In genomic region chr10:7410306-7410799, GRCh38 we compare ENCODE assay signal across 8 cellular contexts. TPM values are rescaled to one million over a fixed set of nuclear protein-coding genes. Genes with fewer than 3 reads are reported as not detected.
DNase-seq lines count a peak whose midpoint lies in the region; ATAC-seq lines count a peak whose summit lies in the region.

No MANE protein-coding gene starts in this region.

- peaks cover 44% of the 10 kb centered on the region for H3K4me1 ChIP-seq in BLaER1

- peak overlapping the region; percentile 96 for H3K4me2 ChIP-seq in BLaER1

- DNase-seq in Jurkat, Clone E6-1 (ENCODE audit: low read depth, low spot score): no peak
- peak; percentile 15 for DNase-seq in activated T-helper 1 cell treated with anti-CD3 and anti-CD28 coated beads, Interleukin-12 subunit alpha, Interleukin-12 subunit beta, Interleukin-2, Interleukin-4 antibody, amounts not matched to agents 30 ng/mL and 10 ng/mL and 1 ng/mL, durations not matched to agents 14 hours and 24 hours and 36 hours (ENCODE audit: low spot score)
- DNase-seq in globus pallidus (ENCODE audit: low spot score) (peak; percentile 41), pons (ENCODE audit: low spot score) (peak; percentile 20), HT-29 (ENCODE audit: low spot score) (no peak), A172 (ENCODE audit: low spot score) (no peak)

- peaks cover 12% of the 10 kb centered on the region for H4K20me1 ChIP-seq in BLaER1

- H3K9me3 ChIP-seq in BLaER1: no peaks in the 10 kb centered on the region

- peak overlapping the region; percentile 94 for H3K27ac ChIP-seq in BLaER1

- peak overlapping the region; percentile 90 for H3K4me3 ChIP-seq in BLaER1
- peak overlapping the region; percentile 84 for H3K4me3 ChIP-seq in Jurkat, Clone E6-1 (ENCODE audit: low read length)

- no peaks in the 10 kb centered on the region for H3K9me3 Mint-ChIP-seq in activated T-helper 1 cell treated with anti-CD3 and anti-CD28 coated beads, Interleukin-12 subunit alpha, Interleukin-12 subunit beta, Interleukin-2, Interleukin-4 antibody, amounts not matched to agents 30 ng/mL and 10 ng/mL and 1 ng/mL, durations not matched to agents 14 hours and 24 hours and 36 hours

- ATAC-seq in GM19463 (IDR thresholded peaks at IDR 0.05; ENCODE audit: unreplicated experiment): no peak

- H3K4me3 Mint-ChIP-seq in activated T-helper 1 cell treated with anti-CD3 and anti-CD28 coated beads, Interleukin-12 subunit alpha, Interleukin-12 subunit beta, Interleukin-2, Interleukin-4 antibody, amounts not matched to agents 30 ng/mL and 10 ng/mL and 1 ng/mL, durations not matched to agents 14 hours and 24 hours and 36 hours: peak overlapping the region; percentile 96

- H3K36me3 ChIP-seq in BLaER1: peaks cover 13% of the 10 kb centered on the region

- peaks cover 32% of the 10 kb centered on the region for H3K27me3 Mint-ChIP-seq in activated T-helper 1 cell treated with anti-CD3 and anti-CD28 coated beads, Interleukin-12 subunit alpha, Interleukin-12 subunit beta, Interleukin-2, Interleukin-4 antibody, amounts not matched to agents 30 ng/mL and 10 ng/mL and 1 ng/mL, durations not matched to agents 14 hours and 24 hours and 36 hours (ENCODE audit: insufficient read depth)

- intact Hi-C loops in activated T-helper 1 cell treated with anti-CD3 and anti-CD28 coated beads, Interleukin-12 subunit alpha, Interleukin-12 subunit beta, Interleukin-2, Interleukin-4 antibody, amounts not matched to agents 30 ng/mL and 10 ng/mL and 1 ng/mL, durations not matched to agents 14 hours and 24 hours and 36 hours (cut with micrococcal nuclease): loop anchor here (5.0 to 10.0 kb wide), 2 partner anchors 366 to 828 kb away; partner anchors contain the start of gene PRKCQ

- H3K4me1 Mint-ChIP-seq in activated T-helper 1 cell treated with anti-CD3 and anti-CD28 coated beads, Interleukin-12 subunit alpha, Interleukin-12 subunit beta, Interleukin-2, Interleukin-4 antibody, amounts not matched to agents 30 ng/mL and 10 ng/mL and 1 ng/mL, durations not matched to agents 14 hours and 24 hours and 36 hours (ENCODE audit: low read depth): peaks cover 45% of the 10 kb centered on the region

- peaks cover 39% of the 10 kb centered on the region for H3K27me3 ChIP-seq in BLaER1

- H3K9ac ChIP-seq in BLaER1: peak overlapping the region; percentile 95

- peak overlapping the region; percentile 96 for H3K27ac Mint-ChIP-seq in activated T-helper 1 cell treated with anti-CD3 and anti-CD28 coated beads, Interleukin-12 subunit alpha, Interleukin-12 subunit beta, Interleukin-2, Interleukin-4 antibody, amounts not matched to agents 30 ng/mL and 10 ng/mL and 1 ng/mL, durations not matched to agents 14 hours and 24 hours and 36 hours

- peaks cover 12% of the 10 kb centered on the region for H3K36me3 Mint-ChIP-seq in activated T-helper 1 cell treated with anti-CD3 and anti-CD28 coated beads, Interleukin-12 subunit alpha, Interleukin-12 subunit beta, Interleukin-2, Interleukin-4 antibody, amounts not matched to agents 30 ng/mL and 10 ng/mL and 1 ng/mL, durations not matched to agents 14 hours and 24 hours and 36 hours (ENCODE audit: low read depth)

RNA-seq across cellular contexts. Expression of gene SFMBT2, which starts 0.5 kb away (rescaled TPM):
- polyA plus RNA-seq in Jurkat, Clone E6-1 (2012; ENCODE audit: insufficient read depth, insufficient read length): 11.8 TPM
- 38.3 and 39.1 TPM in 2 replicates for total RNA-seq in activated T-helper 1 cell treated with anti-CD3 and anti-CD28 coated beads, Interleukin-12 subunit alpha, Interleukin-12 subunit beta, Interleukin-2, Interleukin-4 antibody, amounts not matched to agents 30 ng/mL and 10 ng/mL and 1 ng/mL, durations not matched to agents 14 hours and 24 hours and 36 hours
- total RNA-seq in HT-29 (2014; rRNA removed; shearing (Covaris generic)): 0.03 TPM in 1 of 2 replicates, not detected in the other
- 0.57 and 0.96 TPM in 2 replicates for total RNA-seq in A172 (2014; rRNA removed; shearing (Covaris generic))

Comparison
In these comparisons a context has a peak if more than half of its experiments do, and no peak if none do; other contexts are left out.
1. DNase-seq: peak in activated T-helper 1 cell treated with anti-CD3 and anti-CD28 coated beads, Interleukin-12 subunit alpha, Interleukin-12 subunit beta, Interleukin-2, Interleukin-4 antibody, amounts not matched to agents 30 ng/mL and 10 ng/mL and 1 ng/mL, durations not matched to agents 14 hours and 24 hours and 36 hours (single experiment), globus pallidus (single experiment) and pons (single experiment); none in Jurkat, Clone E6-1 (single experiment), HT-29 (single experiment) and A172 (single experiment).
2. RNA of gene SFMBT2, which starts 0.5 kb away (total RNA-seq): 38.3 to 39.1 TPM in activated T-helper 1 cell treated with anti-CD3 and anti-CD28 coated beads, Interleukin-12 subunit alpha, Interleukin-12 subunit beta, Interleukin-2, Interleukin-4 antibody, amounts not matched to agents 30 ng/mL and 10 ng/mL and 1 ng/mL, durations not matched to agents 14 hours and 24 hours and 36 hours; 0.57 to 0.96 TPM in A172 and 0.03 TPM in HT-29; every median in the first group is over 10 times any median in the second.